19 cellular contexts compared by ENCODE assay signal in the genomic region with DNA sequence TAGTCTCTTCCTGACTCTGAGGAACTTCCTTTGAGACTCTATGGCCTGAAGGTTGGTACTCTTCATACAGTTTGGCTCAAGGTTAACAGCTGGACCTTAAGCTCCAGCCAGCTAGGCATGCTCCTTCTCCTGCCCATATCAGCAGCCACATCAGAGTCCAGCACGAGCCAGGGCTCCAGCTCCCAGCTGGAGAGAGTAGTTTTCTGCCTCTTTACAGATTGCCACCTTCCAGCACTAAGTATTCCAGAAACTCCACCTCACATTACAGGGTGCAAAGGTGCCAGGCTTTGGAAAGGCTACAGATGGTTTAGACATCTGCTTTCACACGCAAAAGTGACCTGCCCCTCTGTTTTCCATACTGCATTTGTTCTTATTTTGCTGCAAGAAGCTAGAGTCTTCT. TPM values are rescaled to one million over a fixed set of nuclear protein-coding genes. Genes with fewer than 3 reads are reported as not detected.
A peak's percentile ranks its signal among the peaks of the same experiment; 100 is the strongest.
DNase-seq lines count a peak whose midpoint lies in the region; ATAC-seq and TF ChIP-seq lines count a peak whose summit lies in the region.
"Had no signal": no experiment of that assay in that cellular context is flagged by ENCODE, and none has a peak within 500 bp of the region (broad histone marks: within the 10 kb centered on the region; RNA-seq: fewer than 3 reads in every experiment).

No MANE protein-coding gene starts in this region.

- no peaks in the 10 kb centered on the region for H3K9me3 Mint-ChIP-seq in nephron progenitor cell
- H3K9me3 Mint-ChIP-seq: CD4-positive, CD25-positive, alpha-beta regulatory T cell; CD8-positive, alpha-beta T cell had no signal

- no peak for ATAC-seq in psoas muscle
- ATAC-seq: CD8-positive, alpha-beta T cell had no signal

- H3K4me3 Mint-ChIP-seq in nephron progenitor cell = no peak overlapping the region
- H3K4me3 Mint-ChIP-seq: B cell; CD4-positive, CD25-positive, alpha-beta regulatory T cell; CD8-positive, alpha-beta T cell had no signal

- TF ChIP-seq CTCF in nephron progenitor cell (IDR thresholded peaks at IDR 0.05) = no peak
- TF ChIP-seq CTCF in sigmoid colon (IDR thresholded peaks at IDR 0.05) = no peak
- TF ChIP-seq CTCF in psoas muscle (IDR thresholded peaks at IDR 0.05) = no peak

- TF ChIP-seq POLR2A in sigmoid colon (IDR thresholded peaks at IDR 0.05) = no peak

- H3K36me3 ChIP-seq in sigmoid colon (no peaks in the 10 kb centered on the region), psoas muscle (ENCODE audit: insufficient read depth in 1 of 2, low read depth in 1 of 2) (no peaks in the 10 kb centered on the region)
- H3K36me3 ChIP-seq: BLaER1 had no signal

- 48 to 77% methylated on average over 2 of the region's 2 CpGs for WGBS in sigmoid colon, 2 donors
- WGBS in psoas muscle, 3 donors = 51 to 64% (median 57%) methylated on average over 2 of the region's 2 CpGs

- H3K27me3 ChIP-seq in sigmoid colon = no peaks in the 10 kb centered on the region
- no peaks in the 10 kb centered on the region for H3K27me3 ChIP-seq in psoas muscle (ENCODE audit: insufficient read depth in 3 of 3, low read length in 2 of 3)
- H3K27me3 ChIP-seq: BLaER1 had no signal

- peaks cover 0 to 10% (median 4%) of the 10 kb centered on the region in 4 donors for H3K4me1 ChIP-seq in sigmoid colon
- H3K4me1 ChIP-seq in psoas muscle = no peaks in the 10 kb centered on the region
- H3K4me1 ChIP-seq: Caco-2 had no signal

- H3K4me3 ChIP-seq in sigmoid colon (no peak overlapping the region), psoas muscle (no peak overlapping the region)
- H3K4me3 ChIP-seq: BLaER1 had no signal

- H3K9me3 ChIP-seq in sigmoid colon = no peaks in the 10 kb centered on the region
- no peaks in the 10 kb centered on the region for H3K9me3 ChIP-seq in psoas muscle
- H3K9me3 ChIP-seq: BLaER1, Caco-2 had no signal

- no peak for TF ChIP-seq EP300 in sigmoid colon (IDR thresholded peaks at IDR 0.05)

- peaks cover 26% of the 10 kb centered on the region for H3K4me1 Mint-ChIP-seq in nephron progenitor cell

- peaks cover 14% of the 10 kb centered on the region for H3K27me3 Mint-ChIP-seq in nephron progenitor cell (ENCODE audit: low read depth, poor library complexity)

- no peaks in the 10 kb centered on the region for H3K36me3 Mint-ChIP-seq in nephron progenitor cell (ENCODE audit: low read depth)
- H3K36me3 Mint-ChIP-seq: CD4-positive, CD25-positive, alpha-beta regulatory T cell; CD8-positive, alpha-beta T cell had no signal

- DNase-seq in DMS 273 (lab: John Stamatoyannopoulos, UW; ENCODE audit: unreplicated experiment) (peak; percentile 41), DMS 273 treated with DMSO at 0.1 percent for 48 hours (lab: John Stamatoyannopoulos, UW) (no peak), nephron progenitor cell (no peak), sigmoid colon (peak; percentile 24), psoas muscle (no peak), pons (ENCODE audit: low spot score) (no peak)
- DNase-seq: Caco-2; CD4-positive, CD25-positive, alpha-beta regulatory T cell; CD8-positive, alpha-beta T cell; DMS53; DMS79 treated with DMSO at 0.1 percent for 48 hours; GF-D8; GOT3; H7; HCEC 1CT had no signal

- intact Hi-C loops in sigmoid colon (cut with DNase I) = loop anchor here (5.0 kb wide), 1 partner anchor 44 kb away; no protein-coding TSS in a partner anchor
- intact Hi-C loops in psoas muscle (cut with DNase I) = no loop called here

- peak overlapping the region; percentile 81 for H3K27ac Mint-ChIP-seq in nephron progenitor cell
- H3K27ac Mint-ChIP-seq: B cell; CD4-positive, CD25-positive, alpha-beta regulatory T cell; CD8-positive, alpha-beta T cell had no signal

- H3K27ac ChIP-seq in sigmoid colon (no peak overlapping the region), psoas muscle (no peak overlapping the region)
- H3K27ac ChIP-seq: 22Rv1, BLaER1, C4-2B had no signal

RNA-seq across cellular contexts. Expression of gene UBASH3B, which starts 29.3 kb away (rescaled TPM):
- total RNA-seq in sigmoid colon (10 to 100 TPM in 1 of 4 donors, 1 to 10 TPM in 3; 2.0 to 12.9 (median 2.2) TPM), psoas muscle (10 to 100 TPM in 1 of 4 donors, 1 to 10 TPM in 3; 2.1 to 12.6 (median 8.6) TPM)
- polyA plus RNA-seq in sigmoid colon (1 to 10 TPM; 1.4 to 3.2 (median 1.8) TPM), psoas muscle (10 to 100 TPM in 1 of 3 donors, 1 to 10 TPM in 2; 1.4 to 17.5 (median 2.7) TPM)

Comparison
In these comparisons a context has a peak if more than half of its experiments do, and no peak if none do; other contexts are left out.
1. DNase-seq: peak in DMS 273 (single experiment) and sigmoid colon (single experiment); none in DMS 273 treated with DMSO at 0.1 percent for 48 hours (single experiment), nephron progenitor cell (single experiment), psoas muscle (0 of 2) and pons (single experiment).